Comparison of ENCODE assay signal across 22 cellular contexts in the genomic region with DNA sequence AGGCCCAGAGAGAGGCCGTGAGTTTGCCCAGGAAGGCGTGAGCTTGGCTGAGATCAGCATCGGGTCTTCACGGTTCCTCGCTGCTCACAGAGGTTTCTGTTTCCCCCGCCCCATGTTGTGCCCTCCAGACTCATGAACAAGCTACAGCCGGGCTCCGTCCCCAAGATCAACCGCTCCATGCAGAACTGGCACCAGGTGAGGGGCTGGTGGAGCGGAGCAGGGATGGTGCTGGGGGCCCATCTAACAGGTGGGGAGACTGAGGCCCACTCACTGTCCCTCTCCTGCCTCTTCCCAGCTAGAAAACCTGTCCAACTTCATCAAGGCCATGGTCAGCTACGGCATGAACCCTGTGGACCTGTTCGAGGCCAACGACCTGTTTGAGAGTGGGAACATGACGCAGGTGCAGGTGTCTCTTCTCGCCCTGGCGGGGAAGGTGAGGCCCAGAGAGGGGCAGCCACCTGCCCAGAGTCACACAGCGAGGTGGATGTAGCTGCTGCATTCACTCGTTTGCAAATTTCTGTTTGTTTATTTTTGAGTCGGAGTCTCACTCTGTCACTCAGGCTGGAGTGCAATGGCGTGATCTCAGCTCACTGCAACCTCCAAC. TPM values are rescaled to one million over a fixed set of nuclear protein-coding genes. Genes with fewer than 3 reads are reported as not detected.
A peak's percentile ranks its signal among the peaks of the same experiment; 100 is the strongest.
DNase-seq lines count a peak whose midpoint lies in the region; ATAC-seq and TF ChIP-seq lines count a peak whose summit lies in the region.
"Had no signal": no experiment of that assay in that cellular context is flagged by ENCODE, and none has a peak within 500 bp of the region (broad histone marks: within the 10 kb centered on the region; RNA-seq: fewer than 3 reads in every experiment).

No MANE protein-coding gene starts in this region.

- H3F3A ChIP-seq in OCI-LY1 (ENCODE audit: insufficient read depth, low read length): 0 out of 2 replicates have a peak, but pooled peaks cover 1% of the 10 kb centered on the region

- H3K36me3 ChIP-seq in OCI-LY1 (ENCODE audit: insufficient read depth, low read length): peaks cover 53% of the 10 kb centered on the region

- peaks cover 30% of the 10 kb centered on the region for H3K4me1 ChIP-seq in OCI-LY1 (ENCODE audit: insufficient read depth, low read length, severe bottlenecking)
- H3K4me1 ChIP-seq: HAP-1 had no signal

- H3K9me2 ChIP-seq in OCI-LY1 (ENCODE audit: low read depth, low read length): no peaks in the 10 kb centered on the region

- DNase-seq in endothelial cell (ENCODE audit: low spot score) (no peak), SW480 (ENCODE audit: low spot score) (no peak)
- DNase-seq: activated naive CD8-positive, alpha-beta T cell treated with anti-CD3 and anti-CD28 coated beads, Interleukin-2, amount 10 ng/mL, durations not matched to agents 7 days and 5 days; body of pancreas; COR-L47; DND-41; endodermal cell; Karpas-422; NCI-H2029; NCI-H345; psoas muscle; stimulated activated CD4-positive, alpha-beta T cell treated with anti-CD3 and anti-CD28 coated beads, Interleukin-4, amount 100 ng/mL, for 1 hour; stomach; upper lobe of left lung had no signal

- H4K20me1 ChIP-seq in OCI-LY1 (ENCODE audit: insufficient read depth, low read length): no peaks in the 10 kb centered on the region

- ATAC-seq in GM19455 (IDR thresholded peaks at IDR 0.05; ENCODE audit: unreplicated experiment): no peak
- ATAC-seq: body of pancreas, psoas muscle had no signal

- H3K4me2 ChIP-seq in OCI-LY1 (ENCODE audit: low read length): no peak overlapping the region
- H3K4me2 ChIP-seq: smooth muscle cell had no signal

- peak overlapping the region; percentile 42 for H3K4me3 Mint-ChIP-seq in endothelial cell (ENCODE audit: unreplicated experiment)
- H3K4me3 Mint-ChIP-seq: activated naive CD8-positive, alpha-beta T cell treated with anti-CD3 and anti-CD28 coated beads, Interleukin-2, amount 10 ng/mL, durations not matched to agents 7 days and 5 days; endodermal cell; mesothelial cell of epicardium had no signal

- H2AFZ ChIP-seq in OCI-LY1 (ENCODE audit: low read length): no peak overlapping the region

- peaks cover 13% of the 10 kb centered on the region for H3K36me3 Mint-ChIP-seq in endothelial cell (ENCODE audit: low read depth, unreplicated experiment)

- H3K79me2 ChIP-seq in OCI-LY1 (ENCODE audit: insufficient read depth, low read length): peaks cover 1% of the 10 kb centered on the region; the same call in 1 of the 2 replicates

- TF ChIP-seq CTCF in OCI-LY1 (IDR thresholded peaks at IDR 0.05; ENCODE audit: low read length) (no peak), endothelial cell (IDR thresholded peaks at IDR 0.05; ENCODE audit: unreplicated experiment) (no peak)

- H3K9me3 Mint-ChIP-seq in endothelial cell (ENCODE audit: unreplicated experiment): no peaks in the 10 kb centered on the region
- H3K9me3 Mint-ChIP-seq: activated naive CD8-positive, alpha-beta T cell treated with anti-CD3 and anti-CD28 coated beads, Interleukin-2, amount 10 ng/mL, durations not matched to agents 7 days and 5 days; endodermal cell; mesothelial cell of epicardium had no signal

- peaks cover 23% of the 10 kb centered on the region for H3K27me3 Mint-ChIP-seq in endothelial cell (ENCODE audit: unreplicated experiment)
- H3K27me3 Mint-ChIP-seq: activated naive CD8-positive, alpha-beta T cell treated with anti-CD3 and anti-CD28 coated beads, Interleukin-2, amount 10 ng/mL, durations not matched to agents 7 days and 5 days had no signal

- H3K27me3 ChIP-seq in OCI-LY1 (ENCODE audit: insufficient read depth, low read length): no peaks in the 10 kb centered on the region
- H3K27me3 ChIP-seq: body of pancreas, stomach, upper lobe of left lung had no signal

- H3K4me3 ChIP-seq in OCI-LY1 (ENCODE audit: low read depth, low read length, poor library complexity, severe bottlenecking): no peak overlapping the region
- H3K4me3 ChIP-seq: body of pancreas, HAP-1, psoas muscle, SK-N-MC, smooth muscle cell, stomach, upper lobe of left lung had no signal

- H3K27ac Mint-ChIP-seq in endothelial cell (ENCODE audit: unreplicated experiment): no peak overlapping the region
- H3K27ac Mint-ChIP-seq: activated naive CD8-positive, alpha-beta T cell treated with anti-CD3 and anti-CD28 coated beads, Interleukin-2, amount 10 ng/mL, durations not matched to agents 7 days and 5 days; endodermal cell; mesothelial cell of epicardium had no signal

- H3K27ac ChIP-seq in OCI-LY1 (ENCODE audit: low read depth, low read length, poor library complexity, severe bottlenecking): peak overlapping the region; percentile 59
- H3K27ac ChIP-seq: body of pancreas, psoas muscle, SK-N-MC, upper lobe of left lung had no signal

- H3K9me3 ChIP-seq in OCI-LY1 (ENCODE audit: low read length): no peaks in the 10 kb centered on the region
- H3K9me3 ChIP-seq: body of pancreas, HAP-1, psoas muscle, stomach, upper lobe of left lung had no signal

- no peak overlapping the region for H3K9ac ChIP-seq in OCI-LY1 (ENCODE audit: low read length)

- H3K4me1 Mint-ChIP-seq in endothelial cell (ENCODE audit: unreplicated experiment): peaks cover 5% of the 10 kb centered on the region

RNA-seq across cellular contexts. Expression of a gene that starts 6.0 kb away (rescaled TPM):
- total RNA-seq in endothelial cell (ENCODE audit: unreplicated experiment): 456 TPM

RNA-seq across cellular contexts. Expression of a gene that starts 7.5 kb away (rescaled TPM):
- 16.3 TPM for total RNA-seq in endothelial cell (ENCODE audit: unreplicated experiment)

RNA-seq across cellular contexts. Expression of a gene that starts 11.0 kb away (rescaled TPM):
- not detected for total RNA-seq in endothelial cell (ENCODE audit: unreplicated experiment)
- total RNA-seq: activated CD8-positive, alpha-beta memory T cell treated with anti-CD3 and anti-CD28 coated beads for 36 hours; activated naive CD8-positive, alpha-beta T cell treated with anti-CD3 and anti-CD28 coated beads, Interleukin-2, amount 10 ng/mL, durations not matched to agents 7 days and 5 days; body of pancreas; endodermal cell; HT-29; mesothelial cell of epicardium; psoas muscle; smooth muscle cell; stomach; upper lobe of left lung had no signal

RNA-seq across cellular contexts. Expression of a gene that starts 11.4 kb away (rescaled TPM):
- total RNA-seq in endothelial cell (ENCODE audit: unreplicated experiment): 182 TPM

RNA-seq across cellular contexts. Expression of a gene that starts 32.1 kb away (rescaled TPM):
- total RNA-seq in endothelial cell (ENCODE audit: unreplicated experiment): 0.95 TPM
- total RNA-seq: activated CD8-positive, alpha-beta memory T cell treated with anti-CD3 and anti-CD28 coated beads for 36 hours; activated naive CD8-positive, alpha-beta T cell treated with anti-CD3 and anti-CD28 coated beads, Interleukin-2, amount 10 ng/mL, durations not matched to agents 7 days and 5 days; HT-29; stomach had no signal
